17 cellular contexts compared by ENCODE assay signal in the genomic region with DNA sequence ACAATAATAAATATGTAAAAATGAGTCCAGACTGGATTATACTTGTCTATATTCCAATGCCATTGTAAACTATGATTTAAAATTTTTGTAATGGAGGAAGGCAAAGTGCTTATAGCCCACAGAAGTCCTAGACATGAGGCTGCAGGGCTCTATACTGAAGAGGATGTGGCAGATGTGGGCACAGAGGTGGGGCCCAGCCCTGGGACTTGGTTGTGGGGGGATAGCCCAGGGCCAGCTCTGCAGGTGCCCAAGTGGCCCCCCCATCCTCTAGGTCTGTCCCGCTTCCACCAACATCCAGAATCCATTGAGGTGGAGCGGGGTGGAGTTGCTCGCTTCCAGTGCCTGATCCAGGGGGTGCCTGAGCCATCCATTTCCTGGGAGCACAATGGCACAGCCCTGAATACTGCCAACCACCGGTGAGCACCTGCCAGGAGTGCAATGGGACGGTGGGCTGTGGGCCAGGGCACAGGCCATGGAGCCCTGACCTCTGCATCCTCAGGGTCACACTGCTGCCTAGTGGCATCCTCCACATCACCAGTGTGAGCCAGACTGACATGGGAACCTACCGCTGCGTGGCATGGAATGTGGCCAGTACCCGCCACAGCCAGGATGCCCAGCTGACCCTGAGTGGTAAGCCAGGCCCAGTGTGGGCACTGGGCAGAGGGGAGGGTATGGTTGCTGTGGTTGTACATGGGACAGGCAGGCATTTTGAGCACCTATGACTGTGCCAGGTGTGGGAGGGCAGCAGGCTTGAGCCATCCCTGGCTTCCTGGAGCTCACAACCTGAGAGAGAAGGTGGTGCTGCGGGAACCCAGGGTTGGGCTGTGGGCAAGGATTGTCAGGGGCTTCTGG. TPM values are rescaled to one million over a fixed set of nuclear protein-coding genes. Genes with fewer than 3 reads are reported as not detected.
DNase-seq lines count a peak whose midpoint lies in the region; FAIRE-seq and TF ChIP-seq lines count a peak whose summit lies in the region.
"Had no signal": no experiment of that assay in that cellular context is flagged by ENCODE, and none has a peak within 500 bp of the region (broad histone marks: within the 10 kb centered on the region; RNA-seq: fewer than 3 reads in every experiment).

No MANE protein-coding gene starts in this region.

- H3K79me2 ChIP-seq in KMS-11 (ENCODE audit: insufficient read depth, low read depth), result no peaks in the 10 kb centered on the region

- H3K9ac ChIP-seq in KMS-11, result no peak overlapping the region
- H3K9ac ChIP-seq: SK-N-SH had no signal

- TF ChIP-seq CTCF in KMS-11 (conservative IDR thresholded peaks at IDR 0.05; ENCODE audit: low read depth, low read length) (no peak; the same call in 1 of the 2 replicates), glutamatergic neuron (IDR thresholded peaks at IDR 0.05; ENCODE audit: partially characterized antibody, unreplicated experiment) (no peak), ovary (IDR thresholded peaks at IDR 0.05) (no peak)

- H3K4me3 ChIP-seq in KMS-11 (IDR thresholded peaks at IDR 0.05; ENCODE audit: insufficient read depth, low read depth, low read length) (peak overlapping the region; percentile 30), ovary (no peak overlapping the region)
- H3K4me3 ChIP-seq: spleen had no signal

- intact Hi-C loops in activated CD4-positive, alpha-beta T cell treated with anti-CD3 and anti-CD28 coated beads, Interleukin-2, amount 10 ng/mL, durations not matched to agents 24 days and 14 days (cut with micrococcal nuclease), result loop anchor here (2.0 to 5.0 kb wide), 2 partner anchors 125 to 476 kb away; partner anchors contain the start of gene HAX1
- intact Hi-C loops in ovary (cut with DNase I), result loop anchor here (2.0 to 10.0 kb wide), 6 partner anchors 149 to 189 kb away; partner anchors contain the start of genes DENND4B (in 2 of the 4), RAB13 (in 2 of the 4) and CRTC2 (in 1 of the 4)

- no peak overlapping the region for H3K4me3 Mint-ChIP-seq in activated CD4-positive, alpha-beta T cell treated with anti-CD3 and anti-CD28 coated beads, Interleukin-2, amount 10 ng/mL, durations not matched to agents 24 days and 14 days
- H3K4me3 Mint-ChIP-seq in glutamatergic neuron (ENCODE audit: unreplicated experiment), result peak overlapping the region; percentile 59
- H3K4me3 Mint-ChIP-seq: mesothelial cell of epicardium had no signal

- WGBS in ovary, 3 donors, result 77 to 97% (median 81%) methylated on average over 9 of the region's 9 CpGs

- no peaks in the 10 kb centered on the region for H4K20me1 ChIP-seq in KMS-11 (ENCODE audit: insufficient read depth)

- H3K27ac Mint-ChIP-seq in activated CD4-positive, alpha-beta T cell treated with anti-CD3 and anti-CD28 coated beads, Interleukin-2, amount 10 ng/mL, durations not matched to agents 24 days and 14 days, result peak overlapping the region; percentile 46
- H3K27ac Mint-ChIP-seq in glutamatergic neuron (ENCODE audit: unreplicated experiment), result peak overlapping the region; percentile 62
- H3K27ac Mint-ChIP-seq: mesothelial cell of epicardium had no signal

- no peak overlapping the region for H2AFZ ChIP-seq in KMS-11 (ENCODE audit: low read depth)

- H3K27me3 Mint-ChIP-seq in activated CD4-positive, alpha-beta T cell treated with anti-CD3 and anti-CD28 coated beads, Interleukin-2, amount 10 ng/mL, durations not matched to agents 24 days and 14 days, result no peaks in the 10 kb centered on the region
- H3K27me3 Mint-ChIP-seq in glutamatergic neuron (ENCODE audit: unreplicated experiment), result peaks cover 18% of the 10 kb centered on the region

- no peaks in the 10 kb centered on the region for H3K9me3 Mint-ChIP-seq in activated CD4-positive, alpha-beta T cell treated with anti-CD3 and anti-CD28 coated beads, Interleukin-2, amount 10 ng/mL, durations not matched to agents 24 days and 14 days
- H3K9me3 Mint-ChIP-seq in glutamatergic neuron (ENCODE audit: unreplicated experiment), result peaks cover 16% of the 10 kb centered on the region
- H3K9me3 Mint-ChIP-seq: mesothelial cell of epicardium had no signal

- peaks cover 9% of the 10 kb centered on the region; the same call in 1 of the 2 replicates for H3K27me3 ChIP-seq in KMS-11 (ENCODE audit: insufficient read depth, low read depth)
- H3K27me3 ChIP-seq in ovary, result no peaks in the 10 kb centered on the region
- H3K27me3 ChIP-seq: neutrophil, spleen had no signal

- peak; percentile 61 for DNase-seq in activated CD4-positive, alpha-beta T cell treated with anti-CD3 and anti-CD28 coated beads, Interleukin-2, amount 10 ng/mL, durations not matched to agents 24 days and 14 days
- DNase-seq in activated CD4-positive, alpha-beta T cell treated with anti-CD3 and anti-CD28 coated beads for 1 hour, result no peak
- DNase-seq in glutamatergic neuron (no peak), ovary (peak in 3 of 5 donors; percentile 10 to 31 (median 23)), amniotic stem cell (lab: John Stamatoyannopoulos, UW) (no peak), NCI-H2081 (lab: John Stamatoyannopoulos, UW) (no peak), GM12892 (ENCODE audit: insufficient read length) (no peak)
- DNase-seq: activated CD4-positive, CD25-positive, alpha-beta regulatory T cell; left cardiac atrium; NCI-H510A treated with DMSO at 0.1 percent for 48 hours; RPMI8226; SK-N-SH had no signal

- peaks cover 18% of the 10 kb centered on the region for H3K4me1 Mint-ChIP-seq in activated CD4-positive, alpha-beta T cell treated with anti-CD3 and anti-CD28 coated beads, Interleukin-2, amount 10 ng/mL, durations not matched to agents 24 days and 14 days
- H3K4me1 Mint-ChIP-seq in glutamatergic neuron (ENCODE audit: low read depth, unreplicated experiment), result peaks cover 14% of the 10 kb centered on the region

- H3K4me2 ChIP-seq in KMS-11, result no peak overlapping the region
- H3K4me2 ChIP-seq: SK-N-SH had no signal

- peaks cover 28% of the 10 kb centered on the region for H3K4me1 ChIP-seq in KMS-11 (ENCODE audit: low read depth, poor library complexity, severe bottlenecking)
- no peaks in the 10 kb centered on the region for H3K4me1 ChIP-seq in ovary (ENCODE audit: insufficient read depth)

- H3K27ac ChIP-seq in KMS-11 (no peak overlapping the region), ovary (no peak overlapping the region)
- H3K27ac ChIP-seq: neutrophil, spleen had no signal

- FAIRE-seq in GM12892 (lab: Jason Lieb, UNC), result no peak
- FAIRE-seq: endometrium had no signal

- H3K9me3 ChIP-seq in ovary, result no peaks in the 10 kb centered on the region
- H3K9me3 ChIP-seq: neutrophil, SK-N-SH, spleen had no signal

- TF ChIP-seq POLR2A in ovary (IDR thresholded peaks at IDR 0.05), result no peak
- TF ChIP-seq POLR2A in GM12892 (IDR thresholded peaks at IDR 0.05; ENCODE audit: low read depth, low read length), result no peak

- no peaks in the 10 kb centered on the region for H3K36me3 Mint-ChIP-seq in activated CD4-positive, alpha-beta T cell treated with anti-CD3 and anti-CD28 coated beads, Interleukin-2, amount 10 ng/mL, durations not matched to agents 24 days and 14 days (ENCODE audit: low read depth)
- H3K36me3 Mint-ChIP-seq in glutamatergic neuron (ENCODE audit: unreplicated experiment), result no peaks in the 10 kb centered on the region
- H3K36me3 Mint-ChIP-seq: mesothelial cell of epicardium had no signal

- H3K36me3 ChIP-seq in KMS-11 (ENCODE audit: insufficient read depth) (no peaks in the 10 kb centered on the region), ovary (no peaks in the 10 kb centered on the region)

- no peak for TF ChIP-seq EP300 in ovary (IDR thresholded peaks at IDR 0.05)

RNA-seq across cellular contexts. Expression of gene SLC27A3, which starts 21.0 kb away (rescaled TPM):
- 10.0 and 10.3 TPM in 2 replicates for total RNA-seq in activated CD4-positive, alpha-beta T cell treated with anti-CD3 and anti-CD28 coated beads, Interleukin-2, amount 10 ng/mL, durations not matched to agents 24 days and 14 days
- total RNA-seq in glutamatergic neuron (ENCODE audit: unreplicated experiment) (10.8 TPM), ovary (10 to 100 TPM in 6 of 7 donors, 1 to 10 TPM in 1; 9.5 to 50.9 (median 31.1) TPM)
- polyA plus RNA-seq in ovary, result 10 to 100 TPM; 23.2 to 31.5 TPM
- polyA plus RNA-seq in GM12892 (2012; ENCODE audit: missing spikeins), result 7.4 TPM

Comparison
In these comparisons a context has a peak if more than half of its experiments do, and no peak if none do; other contexts are left out.
1. DNase-seq: peak in activated CD4-positive, alpha-beta T cell treated with anti-CD3 and anti-CD28 coated beads, Interleukin-2, amount 10 ng/mL, durations not matched to agents 24 days and 14 days (single experiment) and ovary (3 of 5); none in activated CD4-positive, alpha-beta T cell treated with anti-CD3 and anti-CD28 coated beads for 1 hour (single experiment), glutamatergic neuron (single experiment), amniotic stem cell (single experiment), NCI-H2081 (0 of 2) and GM12892 (single experiment).